Comparison of ENCODE assay signal across 14 cellular contexts in the genomic region with DNA sequence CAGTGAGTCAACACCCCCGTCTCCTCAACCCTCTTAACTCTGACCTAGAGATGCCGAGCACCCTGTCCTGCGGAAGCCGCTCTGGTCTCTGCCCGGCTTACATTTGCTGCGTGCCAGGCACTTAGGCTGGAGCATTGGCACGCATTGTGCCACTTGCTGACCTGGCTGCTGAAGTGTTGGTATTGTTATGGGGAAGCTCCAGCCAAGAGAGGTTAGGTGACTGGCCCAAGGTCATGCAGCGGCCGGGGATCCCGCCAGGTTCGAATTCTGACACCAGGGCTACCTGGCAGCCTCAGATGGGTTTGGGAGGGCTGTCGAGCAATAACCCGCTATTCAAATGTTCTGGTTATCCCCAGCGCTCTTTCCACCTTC. TPM values are rescaled to one million over a fixed set of nuclear protein-coding genes. Genes with fewer than 3 reads are reported as not detected.
DNase-seq lines count a peak whose midpoint lies in the region; ATAC-seq and TF ChIP-seq lines count a peak whose summit lies in the region.
"Had no signal": no experiment of that assay in that cellular context is flagged by ENCODE, and none has a peak within 500 bp of the region (broad histone marks: within the 10 kb centered on the region; RNA-seq: fewer than 3 reads in every experiment).

No MANE protein-coding gene starts in this region.

- no peak overlapping the region for H3K27ac Mint-ChIP-seq in nephron

- POLR2A ChIA-PET in OCI-LY7 (lab: Charles Lee) = no interaction called here

- no peaks in the 10 kb centered on the region for H3K9me3 Mint-ChIP-seq in nephron
- H3K9me3 Mint-ChIP-seq: stimulated activated naive CD8-positive, alpha-beta T cell treated with anti-CD3 and anti-CD28 coated beads, Interleukin-15, amount 100 ng/mL, for 72 hours had no signal

- TF ChIP-seq POLR2A in heart left ventricle (IDR thresholded peaks at IDR 0.05) = no peak
- no peak for TF ChIP-seq POLR2A in thyroid gland (IDR thresholded peaks at IDR 0.05)

- DNase-seq in GM06990 (ENCODE audit: extremely low read depth, insufficient read length) (no peak), OCI-LY7 (ENCODE audit: low spot score) (no peak), heart left ventricle (peak in 4 of 5 donors; percentile 35 to 81 (median 72)), thyroid gland (no peak)
- DNase-seq in activated CD4-positive, alpha-beta T cell treated with anti-CD3 and anti-CD28 coated beads, Interleukin-2, amount 50 U/mL, for 48 hours = no peak
- DNase-seq: esophagus squamous epithelium, GDM1, WERI-Rb-1 had no signal

- H3K36me3 ChIP-seq in GM06990 (ENCODE audit: control insufficient read depth, insufficient read depth, low read length) = peaks cover 8% of the 10 kb centered on the region
- H3K36me3 ChIP-seq in OCI-LY7 (ENCODE audit: insufficient read depth, low read length) = peaks cover 7% of the 10 kb centered on the region; the same call in 1 of the 2 replicates
- peaks cover 0 to 27% (median 15%) of the 10 kb centered on the region in 9 donors for H3K36me3 ChIP-seq in heart left ventricle
- H3K36me3 ChIP-seq in thyroid gland = peaks cover 5 to 17% of the 10 kb centered on the region in 2 donors

- no peaks in the 10 kb centered on the region for H3K9me3 ChIP-seq in OCI-LY7 (ENCODE audit: low read length)
- no peaks in the 10 kb centered on the region for H3K9me3 ChIP-seq in heart left ventricle
- no peaks in the 10 kb centered on the region for H3K9me3 ChIP-seq in thyroid gland
- H3K9me3 ChIP-seq: esophagus squamous epithelium, SJSA1 had no signal

- 61 to 68% (median 64%) methylated on average over 9 to 14 of the region's 14 CpGs for WGBS in heart left ventricle, 4 donors
- WGBS in thyroid gland, 2 donors = 85 to 86% methylated on average over 10 to 13 of the region's 14 CpGs

- CTCF ChIA-PET in OCI-LY7 (lab: Charles Lee; ENCODE audit: unreplicated experiment) = interaction anchor here (0.6 to 1.0 kb wide), 2 partner anchors 20 to 318 kb away, joined by 3 read pairs; no protein-coding TSS in a partner anchor

- intact Hi-C loops in OCI-LY7 (cut with micrococcal nuclease; ENCODE audit: unreplicated experiment) = loop anchor here (2.0 kb wide), 1 partner anchor 29 kb away; a partner anchor contains a TSS
- intact Hi-C loops in heart left ventricle (cut with DNase I) = no loop called here
- intact Hi-C loops in thyroid gland (cut with DNase I) = no loop called here

- H4K20me1 ChIP-seq in OCI-LY7 (ENCODE audit: insufficient read depth, low read length) = no peaks in the 10 kb centered on the region

- peaks cover 9% of the 10 kb centered on the region for H3K4me1 Mint-ChIP-seq in nephron

- H3K27me3 Mint-ChIP-seq in nephron (ENCODE audit: low read depth) = peaks cover 13% of the 10 kb centered on the region
- H3K27me3 Mint-ChIP-seq: stimulated activated naive CD8-positive, alpha-beta T cell treated with anti-CD3 and anti-CD28 coated beads, Interleukin-15, amount 100 ng/mL, for 72 hours had no signal

- peak overlapping the region in 2 of 3 experiments; percentile 39 to 42 for H3K4me3 Mint-ChIP-seq in nephron

- H3K36me3 Mint-ChIP-seq in nephron (ENCODE audit: low read depth) = peaks cover 3% of the 10 kb centered on the region

- H3K27ac ChIP-seq in OCI-LY7 (ENCODE audit: low read depth, low read length, poor library complexity, severe bottlenecking) = no peak overlapping the region
- peak overlapping the region in 4 of 12 donors; percentile 21 to 54 (median 36) for H3K27ac ChIP-seq in heart left ventricle
- no peak overlapping the region for H3K27ac ChIP-seq in thyroid gland
- H3K27ac ChIP-seq: C4-2B, esophagus squamous epithelium, SJSA1, WERI-Rb-1 had no signal

- H3K9me2 ChIP-seq in OCI-LY7 (ENCODE audit: insufficient read depth, low read length) = no peaks in the 10 kb centered on the region

- H3K4me1 ChIP-seq in OCI-LY7 (ENCODE audit: insufficient read depth, low read length, poor library complexity, severe bottlenecking) (peaks cover 8% of the 10 kb centered on the region), heart left ventricle (peaks cover 0 to 23% (median 11%) of the 10 kb centered on the region in 12 donors), thyroid gland (peaks cover 10 to 11% of the 10 kb centered on the region in 2 donors)
- H3K4me1 ChIP-seq: SJSA1 had no signal

- no TSS peak for BruUV-seq in OCI-LY7 (replicated peaks; lab: Mats Ljungman, UMichigan)

- H2AFZ ChIP-seq in OCI-LY7 (ENCODE audit: low read length) = no peak overlapping the region

- H3K27me3 ChIP-seq in GM06990 (replicated peaks; ENCODE audit: control insufficient read depth, insufficient read depth, low read length) (no peaks in the 10 kb centered on the region), heart left ventricle (peaks cover 0 to 4% (median 0%) of the 10 kb centered on the region in 9 donors), thyroid gland (no peaks in the 10 kb centered on the region)
- H3K27me3 ChIP-seq: esophagus squamous epithelium, SJSA1 had no signal

- peak overlapping the region; percentile 57 for H3K4me2 ChIP-seq in OCI-LY7 (ENCODE audit: low read length)

- H3K4me3 ChIP-seq in GM06990 (replicated peaks; ENCODE audit: low read depth, low read length) = peak overlapping the region; percentile 61
- peak overlapping the region; percentile 48 for H3K4me3 ChIP-seq in OCI-LY7 (ENCODE audit: low read depth, low read length, poor library complexity, severe bottlenecking)
- peak overlapping the region in 5 of 12 donors; percentile 12 to 45 (median 27) for H3K4me3 ChIP-seq in heart left ventricle
- H3K4me3 ChIP-seq in thyroid gland (replicated peaks in 1 of 3) = no peak overlapping the region
- H3K4me3 ChIP-seq: SJSA1 had no signal

- ATAC-seq in heart left ventricle (peak; percentile 54 to 83 (median 73)), HG03442 (IDR thresholded peaks at IDR 0.05; ENCODE audit: unreplicated experiment) (no peak), HG02571 (IDR thresholded peaks at IDR 0.05; ENCODE audit: unreplicated experiment) (no peak)

- no peaks in the 10 kb centered on the region for H3K79me2 ChIP-seq in OCI-LY7 (ENCODE audit: insufficient read depth, low read depth, low read length)

- TF ChIP-seq CTCF in GM06990 (IDR thresholded peaks at IDR 0.05; ENCODE audit: insufficient read depth, low read length, poor library complexity, severe bottlenecking) = no peak
- no peak for TF ChIP-seq CTCF in OCI-LY7 (conservative IDR thresholded peaks at IDR 0.05; ENCODE audit: low read length)
- TF ChIP-seq CTCF in heart left ventricle (IDR thresholded peaks at IDR 0.05) = no peak
- TF ChIP-seq CTCF in nephron (IDR thresholded peaks at IDR 0.05; ENCODE audit: unreplicated experiment in 3 of 3) = no peak
- TF ChIP-seq CTCF in thyroid gland (IDR thresholded peaks at IDR 0.05) = no peak

RNA-seq across cellular contexts. Expression of a gene that starts 5.0 kb away (rescaled TPM):
- total RNA-seq in OCI-LY7 (2014; rRNA removed; shearing (Covaris generic)) = 1.1 and 2.5 TPM in 2 replicates
- total RNA-seq in OCI-LY7 (2022) = 2.1 and 2.2 TPM in 2 replicates
- 1 to 10 TPM in 3 of 9 donors, under 1 TPM in 5, not detected in 1; 0.32 to 1.7 (median 0.97) TPM for total RNA-seq in heart left ventricle
- polyA plus RNA-seq in heart left ventricle = 1 to 10 TPM; 1.2 to 1.8 TPM
- total RNA-seq in thyroid gland = 1 to 10 TPM in 2 of 4 donors, under 1 TPM in 2; 0.21 to 4.1 (median 1.3) TPM

RNA-seq across cellular contexts. Expression of a gene that starts 11.6 kb away (rescaled TPM):
- total RNA-seq in OCI-LY7 (2014; rRNA removed; shearing (Covaris generic)) = 25.3 and 37.6 TPM in 2 replicates
- total RNA-seq in OCI-LY7 (2022) = 42.8 and 46.6 TPM in 2 replicates
- total RNA-seq in heart left ventricle = 10 to 100 TPM in 8 of 9 donors, 1 to 10 TPM in 1; 8.4 to 22.0 (median 12.5) TPM
- polyA plus RNA-seq in heart left ventricle = 10 to 100 TPM; 10.4 to 19.1 TPM
- total RNA-seq in thyroid gland = 100 to 1,000 TPM in 2 of 4 donors, 10 to 100 TPM in 2; 56.7 to 140 (median 101) TPM

RNA-seq across cellular contexts. Expression of a gene that starts 14.3 kb away (rescaled TPM):
- 32.6 and 42.9 TPM in 2 replicates for total RNA-seq in OCI-LY7 (2014; rRNA removed; shearing (Covaris generic))
- total RNA-seq in OCI-LY7 (2022) (123 and 125 TPM in 2 replicates), heart left ventricle (10 to 100 TPM; 24.3 to 50.4 (median 33.2) TPM), thyroid gland (10 to 100 TPM; 32.7 to 60.9 (median 48.7) TPM)
- polyA plus RNA-seq in heart left ventricle = 10 to 100 TPM; 37.5 to 59.1 TPM

RNA-seq across cellular contexts. Expression of a gene that starts 19.2 kb away (rescaled TPM):
- total RNA-seq in OCI-LY7 (2014; rRNA removed; shearing (Covaris generic)) = 31.6 and 33.6 TPM in 2 replicates
- total RNA-seq in OCI-LY7 (2022) (51.2 and 53.5 TPM in 2 replicates), heart left ventricle (10 to 100 TPM; 48.1 to 76.2 (median 57.9) TPM), thyroid gland (10 to 100 TPM; 47.0 to 62.8 (median 52.9) TPM)
- 10 to 100 TPM; 53.1 to 71.7 TPM for polyA plus RNA-seq in heart left ventricle

RNA-seq across cellular contexts. Expression of a gene that starts 29.8 kb away (rescaled TPM):
- 27.3 and 40.5 TPM in 2 replicates for total RNA-seq in OCI-LY7 (2014; rRNA removed; shearing (Covaris generic))
- 33.3 and 36.4 TPM in 2 replicates for total RNA-seq in OCI-LY7 (2022)
- total RNA-seq in heart left ventricle = 1 to 10 TPM in 7 of 9 donors, under 1 TPM in 2; 0.71 to 4.1 (median 2.0) TPM
- polyA plus RNA-seq in heart left ventricle = 1 to 10 TPM; 2.1 to 2.9 TPM
- total RNA-seq in thyroid gland = 1 to 10 TPM; 1.4 to 5.8 (median 4.5) TPM

Comparison
In these comparisons a context has a peak if more than half of its experiments do, and no peak if none do; other contexts are left out.
1. DNase-seq: peak in heart left ventricle (4 of 5); none in GM06990 (single experiment), OCI-LY7 (single experiment), activated CD4-positive, alpha-beta T cell treated with anti-CD3 and anti-CD28 coated beads, Interleukin-2, amount 50 U/mL, for 48 hours (0 of 2) and thyroid gland (0 of 2).
2. H3K4me3 ChIP-seq: peak in GM06990 (single experiment) and OCI-LY7 (single experiment); none in thyroid gland (0 of 3).
3. ATAC-seq: peak in heart left ventricle (4 of 4); none in HG03442 (single experiment) and HG02571 (single experiment).